In genomic region chr12:113154351-113154973, GRCh38 we compare ENCODE assay signal across 11 cellular contexts. TPM values are rescaled to one million over a fixed set of nuclear protein-coding genes. Genes with fewer than 3 reads are reported as not detected.
DNase-seq lines count a peak whose midpoint lies in the region; ATAC-seq and TF ChIP-seq lines count a peak whose summit lies in the region.
"Had no signal": no experiment of that assay in that cellular context is flagged by ENCODE, and none has a peak within 500 bp of the region (broad histone marks: within the 10 kb centered on the region; RNA-seq: fewer than 3 reads in every experiment).

No MANE protein-coding gene starts in this region.

- DNase-seq in BJ (ENCODE audit: low read depth) = no peak
- peak; percentile 57 for DNase-seq in astrocyte of the hippocampus (ENCODE audit: low read depth, low spot score)
- no peak for DNase-seq in left lobe of liver (ENCODE audit: low spot score)
- no peak for DNase-seq in NCI-H2081 treated with DMSO at 0.1 percent for 48 hours (lab: John Stamatoyannopoulos, UW)
- no peak for DNase-seq in dedifferentiated amniotic fluid mesenchymal stem cell (ENCODE audit: extremely low spot score)
- DNase-seq in OCI-M2 (lab: John Stamatoyannopoulos, UW; ENCODE audit: unreplicated experiment) = no peak
- DNase-seq: activated CD8-positive, alpha-beta memory T cell treated with anti-CD3 and anti-CD28 coated beads for 24 hours had no signal

- ATAC-seq in left lobe of liver (peak; percentile 17), GM19455 (IDR thresholded peaks at IDR 0.05; ENCODE audit: unreplicated experiment) (no peak)
- ATAC-seq: HCT116 had no signal

- H3K27ac ChIP-seq in HEK293 (ENCODE audit: extremely low read depth, low read depth, low read length) = no peak overlapping the region

- H3K36me3 ChIP-seq in BJ (ENCODE audit: control insufficient read depth, insufficient read depth, low read length) (peaks cover 11% of the 10 kb centered on the region), HEK293 (ENCODE audit: control insufficient read depth in 2 of 2, insufficient read depth in 1 of 2, low read length in 2 of 2) (peaks cover 0 to 25% of the 10 kb centered on the region in 2 experiments; a peak in 1 of 3 replicates)

- H3K4me1 ChIP-seq in HEK293 (ENCODE audit: control insufficient read depth, insufficient read depth, low read length) = 0 out of 2 replicates have a peak, but pooled peaks cover 3% of the 10 kb centered on the region

- no peaks in the 10 kb centered on the region for H3K9me3 ChIP-seq in HEK293 (ENCODE audit: control insufficient read depth, insufficient read depth, low read depth, low read length)

- peaks cover 23% of the 10 kb centered on the region for H3K27me3 ChIP-seq in BJ (ENCODE audit: control insufficient read depth, insufficient read depth, low read length)

- peak overlapping the region; percentile 16 for H3K4me3 ChIP-seq in BJ (ENCODE audit: low read depth, low read length)
- no peak overlapping the region for H3K4me3 ChIP-seq in HEK293 (ENCODE audit: low read depth, low read length)

- TF ChIP-seq CTCF in BJ (IDR thresholded peaks at IDR 0.05; ENCODE audit: insufficient read depth, low read depth, low read length) = no peak
- no peak for TF ChIP-seq CTCF in HEK293 (tag by site-specific recombination; IDR thresholded peaks at IDR 0.05)

- POLR2A ChIA-PET in BJ (lab: Charles Lee) (no interaction called here), HEK293 (lab: Yijun Ruan, JAX) (interaction anchor here (0.6 to 1.5 kb wide), 3 partner anchors 9 to 1022 kb away, joined by 3 to 5 read pairs (median 3); partner anchors contain the start of gene TPCN1)

- CTCF ChIA-PET in BJ (lab: Yijun Ruan, JAX) = interaction anchor here (0.8 to 7.2 kb wide), 4 partner anchors 9 to 105 kb away, joined by 3 to 54 read pairs (median 20); no protein-coding TSS in a partner anchor
- CTCF ChIA-PET in HEK293 (lab: Yijun Ruan, JAX) = interaction anchor here (0.6 to 2.9 kb wide), 6 partner anchors 15 to 162 kb away, joined by 3 to 31 read pairs (median 10); no protein-coding TSS in a partner anchor

TF ChIP-seq in HEK293, 187 proteins besides CTCF, POLR2A, EP300 and RAD21:
- TF ChIP-seq ZBTB6 (tag by site-specific recombination; IDR thresholded peaks at IDR 0.05) (peak; percentile 84), ZNF623 (tag by site-specific recombination; IDR thresholded peaks at IDR 0.05) (no peak), ZNF302 (tag by site-specific recombination; IDR thresholded peaks at IDR 0.05; ENCODE audit: low read depth) (no peak), ZNF335 (tag by site-specific recombination; conservative IDR thresholded peaks at IDR 0.05) (peak; percentile 55), ZBTB26 (tag by site-specific recombination; optimal IDR thresholded peaks at IDR 0.05) (peak; percentile 11), ZNF138 (tag by site-specific recombination; IDR thresholded peaks at IDR 0.05; ENCODE audit: borderline replicate concordance) (no peak)

RNA-seq across cellular contexts. Expression of gene CFAP73, which starts 4.9 kb away (rescaled TPM):
- polyA plus RNA-seq in BJ (2011; rRNA removed) = not detected in 2 replicates
- not detected in 2 replicates for polyA minus RNA-seq in BJ (2011; rRNA and poly(A)+ RNA removed)
- not detected for total RNA-seq in left lobe of liver
- total RNA-seq: pulmonary artery endothelial cell had no signal

RNA-seq across cellular contexts. Expression of gene RASAL1, which starts 18.9 kb away (rescaled TPM):
- polyA plus RNA-seq in BJ (2011; rRNA removed) = not detected in 2 replicates
- polyA minus RNA-seq in BJ (2011; rRNA and poly(A)+ RNA removed) = not detected in 2 replicates
- total RNA-seq in left lobe of liver = 0.25 TPM
- total RNA-seq: pulmonary artery endothelial cell had no signal

RNA-seq across cellular contexts. Expression of gene DDX54, which starts 30.8 kb away (rescaled TPM):
- 36.2 and 54.7 TPM in 2 replicates for polyA plus RNA-seq in BJ (2011; rRNA removed)
- 24.3 and 36.4 TPM in 2 replicates for polyA minus RNA-seq in BJ (2011; rRNA and poly(A)+ RNA removed)
- total RNA-seq in left lobe of liver = 33.5 TPM

RNA-seq across cellular contexts. Expression of gene RITA1, which starts 31.1 kb away (rescaled TPM):
- 13.2 and 19.4 TPM in 2 replicates for polyA plus RNA-seq in BJ (2011; rRNA removed)
- polyA minus RNA-seq in BJ (2011; rRNA and poly(A)+ RNA removed) = 5.8 and 9.7 TPM in 2 replicates
- 28.4 TPM for total RNA-seq in left lobe of liver
